ENCODE assay signal across 17 cellular contexts in genomic region chr12:90010089-90010488, GRCh38.
A peak's percentile ranks its signal among the peaks of the same experiment; 100 is the strongest.
DNase-seq lines count a peak whose midpoint lies in the region; ATAC-seq, FAIRE-seq and TF ChIP-seq lines count a peak whose summit lies in the region.
"Had no signal": no experiment of that assay in that cellular context is flagged by ENCODE, and none has a peak within 500 bp of the region (broad histone marks: within the 10 kb centered on the region; RNA-seq: fewer than 3 reads in every experiment).

No MANE protein-coding gene starts in this region.

- no peak overlapping the region for H3K18ac ChIP-seq in IMR-90 (ENCODE audit: low read depth, low read length)
- no peak overlapping the region for H3K18ac ChIP-seq in mesendoderm (ENCODE audit: low read length)

- no peak overlapping the region for H4K91ac ChIP-seq in IMR-90 (ENCODE audit: insufficient read depth, low read depth, low read length)

- H3K4me2 ChIP-seq in DND-41 (ENCODE audit: insufficient read depth, low read length) (no peak overlapping the region), IMR-90 (ENCODE audit: low read depth, low read length) (no peak overlapping the region), mesendoderm (ENCODE audit: low read length) (no peak overlapping the region)

- H3K79me2 ChIP-seq in DND-41 (ENCODE audit: insufficient read depth, low read length), result no peaks in the 10 kb centered on the region
- H3K79me2 ChIP-seq in mesendoderm (ENCODE audit: control insufficient read depth, insufficient read depth, low read length), result no peaks in the 10 kb centered on the region

- no peak overlapping the region for H3K56ac ChIP-seq in IMR-90 (ENCODE audit: extremely low read depth, insufficient read depth, low read length)
- H3K56ac ChIP-seq in mesendoderm (ENCODE audit: low read length), result no peak overlapping the region

- intact Hi-C loops in IMR-90 (cut with micrococcal nuclease) (loop anchor here (1.0 kb wide), 1 partner anchor 472 kb away; no protein-coding TSS in a partner anchor), prostate gland (cut with DNase I) (no loop called here)

- H3K9ac ChIP-seq in DND-41 (ENCODE audit: low read depth, low read length) (no peak overlapping the region), IMR-90 (ENCODE audit: low read depth, low read length) (no peak overlapping the region), mesendoderm (ENCODE audit: low read length) (no peak overlapping the region)

- H2BK20ac ChIP-seq in IMR-90 (ENCODE audit: low read depth, low read length), result no peak overlapping the region

- no peak overlapping the region for H3K4ac ChIP-seq in IMR-90 (ENCODE audit: low read depth, low read length)
- no peak overlapping the region for H3K4ac ChIP-seq in mesendoderm (ENCODE audit: low read depth, low read length)

- H3K4me3 ChIP-seq in DND-41 (ENCODE audit: low read depth in 1 of 2, low read length in 2 of 2), result no peak overlapping the region
- H3K4me3 ChIP-seq in IMR-90 (ENCODE audit: insufficient read depth, low read depth, low read length), result no peak overlapping the region
- H3K4me3 ChIP-seq in brain microvascular endothelial cell (ENCODE audit: low read depth, low read length), result no peak overlapping the region
- no peak overlapping the region for H3K4me3 ChIP-seq in mesendoderm (ENCODE audit: low read length)
- no peak overlapping the region for H3K4me3 ChIP-seq in prostate gland
- H3K4me3 ChIP-seq: right lobe of liver, SJCRH30, upper lobe of right lung had no signal

- peak; percentile 52 for TF ChIP-seq RAD21 in IMR-90 (IDR thresholded peaks at IDR 0.05; ENCODE audit: low read length)

- H2AK9ac ChIP-seq in IMR-90 (replicated peaks; ENCODE audit: low read depth, low read length, poor library complexity), result no peak overlapping the region

- H4K8ac ChIP-seq in IMR-90 (ENCODE audit: low read depth in 2 of 2, low read length in 2 of 2) (no peak overlapping the region), mesendoderm (ENCODE audit: low read depth, low read length) (no peak overlapping the region)

- H3K9me1 ChIP-seq in IMR-90 (ENCODE audit: insufficient read depth, low read length), result no peaks in the 10 kb centered on the region

- H3K4me1 ChIP-seq in DND-41 (ENCODE audit: insufficient read depth, low read length), result no peaks in the 10 kb centered on the region
- no peaks in the 10 kb centered on the region for H3K4me1 ChIP-seq in IMR-90 (ENCODE audit: control insufficient read depth, insufficient read depth, low read length)
- H3K4me1 ChIP-seq in mesendoderm (ENCODE audit: control insufficient read depth, low read depth, low read length), result no peaks in the 10 kb centered on the region
- H3K4me1 ChIP-seq in prostate gland (replicated peaks), result no peaks in the 10 kb centered on the region
- H3K4me1 ChIP-seq: right lobe of liver, SJCRH30, upper lobe of right lung had no signal

- H3K9me3 ChIP-seq in DND-41 (ENCODE audit: insufficient read depth, low read length, severe bottlenecking) (no peaks in the 10 kb centered on the region), IMR-90 (ENCODE audit: control insufficient read depth, insufficient read depth, low read length) (no peaks in the 10 kb centered on the region), prostate gland (no peaks in the 10 kb centered on the region)
- H3K9me3 ChIP-seq: right lobe of liver, SJCRH30, upper lobe of right lung had no signal

- H3K14ac ChIP-seq in IMR-90 (replicated peaks; ENCODE audit: low read depth, low read length), result no peak overlapping the region

- in situ Hi-C loops in IMR-90 (cut with MboI; ENCODE audit: low sequenced_read_pairs), result no loop called here
- in situ Hi-C loops in brain microvascular endothelial cell (cut with HindIII; ENCODE audit: low pct_ligation_motif_present, low sequenced_read_pairs), result no loop called here

- no peaks in the 10 kb centered on the region for H3K36me3 ChIP-seq in DND-41 (ENCODE audit: insufficient read depth, low read length)
- no peaks in the 10 kb centered on the region for H3K36me3 ChIP-seq in IMR-90 (ENCODE audit: control insufficient read depth, insufficient read depth, low read length)
- no peaks in the 10 kb centered on the region for H3K36me3 ChIP-seq in brain microvascular endothelial cell (replicated peaks)
- no peaks in the 10 kb centered on the region for H3K36me3 ChIP-seq in mesendoderm (ENCODE audit: control insufficient read depth, insufficient read depth, low read length)
- no peaks in the 10 kb centered on the region for H3K36me3 ChIP-seq in prostate gland
- H3K36me3 ChIP-seq: right lobe of liver, SJCRH30, upper lobe of right lung had no signal

- H2BK5ac ChIP-seq in IMR-90 (ENCODE audit: low read depth, low read length, poor library complexity, severe bottlenecking) (no peak overlapping the region), mesendoderm (ENCODE audit: low read length) (no peak overlapping the region)

- no peak for FAIRE-seq in D721Med (lab: Jason Lieb, UNC)

- H4K20me1 ChIP-seq in DND-41 (ENCODE audit: insufficient read depth, low read length) (no peaks in the 10 kb centered on the region), IMR-90 (ENCODE audit: insufficient read depth, low read length) (no peaks in the 10 kb centered on the region)

- DNase-seq in DND-41 (no peak), IMR-90 (peak; percentile 31), brain microvascular endothelial cell (peak; percentile 33), mesendoderm (peak; percentile 42), D721Med (ENCODE audit: insufficient read length, low spot score) (no peak), prostate gland (ENCODE audit: low spot score) (no peak), DMS153 treated with DMSO at 0.1 percent for 48 hours (lab: John Stamatoyannopoulos, UW; ENCODE audit: unreplicated experiment) (no peak)
- DNase-seq: activated naive CD4-positive, alpha-beta T cell treated with anti-CD3 and anti-CD28 coated beads, Interleukin-2, amount 50 U/mL, for 16 hours; C1 segment of cervical spinal cord; left cardiac atrium; naive thymus-derived CD4-positive, alpha-beta T cell; NCI-H2081 treated with DMSO at 0.1 percent for 48 hours; right lobe of liver; SJCRH30; stimulated activated naive B cell treated with anti-CD40 and anti-IgM and Interleukin-4, amounts not matched to agents 10 μg/mL and 1 μg/mL and 100 μg/mL, for 72 hours; upper lobe of right lung had no signal

- BruUV-seq in IMR-90 (replicated peaks; lab: Mats Ljungman, UMichigan), result no TSS peak

- H2AFZ ChIP-seq in DND-41 (ENCODE audit: low read depth, low read length) (no peak overlapping the region), IMR-90 (replicated peaks; ENCODE audit: low read length, poor library complexity) (no peak overlapping the region)

- no CpG with 5 or more reads among the region's 3 CpGs for WGBS in IMR-90 (ENCODE audit: extremely low coverage in 2 of 2, insufficient read length in 1 of 2), 2 experiments
- WGBS in mesendoderm (ENCODE audit: extremely low coverage, insufficient coverage, low lambda C conversion rate), result no CpG with 5 or more reads among the region's 3 CpGs
- 91% methylated on average over 3 of the region's 3 CpGs for WGBS in prostate gland

- H3K27me3 ChIP-seq in DND-41 (ENCODE audit: insufficient read depth, low read length, poor library complexity) (no peaks in the 10 kb centered on the region), IMR-90 (ENCODE audit: control insufficient read depth, insufficient read depth, low read length) (no peaks in the 10 kb centered on the region), brain microvascular endothelial cell (replicated peaks) (no peaks in the 10 kb centered on the region), mesendoderm (ENCODE audit: insufficient read depth, low read length, poor library complexity) (no peaks in the 10 kb centered on the region), prostate gland (replicated peaks; ENCODE audit: insufficient read depth) (no peaks in the 10 kb centered on the region)
- H3K27me3 ChIP-seq: right lobe of liver, SJCRH30, upper lobe of right lung had no signal

- H2BK15ac ChIP-seq in IMR-90 (ENCODE audit: low read depth, low read length) (no peak overlapping the region), mesendoderm (replicated peaks; ENCODE audit: low read depth) (no peak overlapping the region)

- dilution Hi-C loops in IMR-90 (cut with HindIII; ENCODE audit: low sequenced_read_pairs, unreplicated experiment), result no loop called here

- CTCF ChIA-PET in IMR-90 (lab: Yijun Ruan, JAX), result interaction anchor here (0.5 to 1.2 kb wide), 6 partner anchors 9 to 886 kb away, joined by 3 to 5 read pairs (median 4); no protein-coding TSS in a partner anchor

- no peaks in the 10 kb centered on the region for H3K79me1 ChIP-seq in IMR-90 (ENCODE audit: low read depth in 1 of 2, low read length in 2 of 2)
- no peaks in the 10 kb centered on the region for H3K79me1 ChIP-seq in mesendoderm (ENCODE audit: low read length)

- H3K23ac ChIP-seq in IMR-90 (ENCODE audit: low read depth, low read length) (no peak overlapping the region), mesendoderm (ENCODE audit: low read length) (no peak overlapping the region)

- TF ChIP-seq CTCF in DND-41 (IDR thresholded peaks at IDR 0.05; ENCODE audit: borderline replicate concordance, extremely low read depth, low read length, poor library complexity, severe bottlenecking) (peak; percentile 18), IMR-90 (conservative IDR thresholded peaks at IDR 0.05; ENCODE audit: low read depth, low read length) (peak; percentile 35), brain microvascular endothelial cell (IDR thresholded peaks at IDR 0.05; ENCODE audit: low read depth, low read length, missing control alignments) (peak; percentile 65), D721Med (IDR thresholded peaks at IDR 0.05; ENCODE audit: insufficient read depth, missing control alignments) (no peak), prostate gland (IDR thresholded peaks at IDR 0.05) (no peak)

- TF ChIP-seq POLR2A in IMR-90 (IDR thresholded peaks at IDR 0.05; ENCODE audit: low read depth, low read length), result no peak
- no peak for TF ChIP-seq POLR2A in prostate gland (IDR thresholded peaks at IDR 0.05)

- ATAC-seq in DND-41 (ENCODE audit: insufficient read depth, low read depth) (peak; percentile 35; the same call in 1 of the 3 replicates), IMR-90 (ENCODE audit: low read depth) (no peak), GM21786 (IDR thresholded peaks at IDR 0.05; ENCODE audit: unreplicated experiment) (no peak)
- ATAC-seq: left cardiac atrium; naive thymus-derived CD4-positive, alpha-beta T cell; right lobe of liver; stimulated activated naive B cell treated with anti-CD40 and anti-IgM and Interleukin-4, amounts not matched to agents 10 μg/mL and 1 μg/mL and 100 μg/mL, for 72 hours; upper lobe of right lung had no signal

- no peak overlapping the region for H4K5ac ChIP-seq in IMR-90 (ENCODE audit: low read depth, low read length)
- H4K5ac ChIP-seq in mesendoderm (ENCODE audit: low read length), result no peak overlapping the region

- H2BK120ac ChIP-seq in IMR-90 (ENCODE audit: low read depth, low read length) (no peak overlapping the region), mesendoderm (ENCODE audit: low read depth, low read length) (no peak overlapping the region)

- H2AK5ac ChIP-seq in IMR-90 (ENCODE audit: low read depth, low read length) (no peak overlapping the region), mesendoderm (ENCODE audit: low read length) (no peak overlapping the region)

- H3K27ac ChIP-seq in DND-41 (ENCODE audit: low read length) (no peak overlapping the region), IMR-90 (ENCODE audit: insufficient read depth, low read length) (no peak overlapping the region), brain microvascular endothelial cell (no peak overlapping the region), mesendoderm (ENCODE audit: low read depth, low read length) (no peak overlapping the region), prostate gland (no peak overlapping the region)
- H3K27ac ChIP-seq: right lobe of liver, SJCRH30, upper lobe of right lung had no signal

- POLR2A ChIA-PET in IMR-90 (lab: Charles Lee; ENCODE audit: unreplicated experiment), result no interaction called here

Comparison
In these comparisons a context has a peak if more than half of its experiments do, and no peak if none do; other contexts are left out.
1. DNase-seq: peak in IMR-90 (single experiment), brain microvascular endothelial cell (single experiment) and mesendoderm (single experiment); none in DND-41 (single experiment), D721Med (single experiment), prostate gland (single experiment) and DMS153 treated with DMSO at 0.1 percent for 48 hours (single experiment).
2. CTCF ChIP-seq: peak in DND-41 (single experiment), IMR-90 (single experiment) and brain microvascular endothelial cell (single experiment); none in D721Med (single experiment) and prostate gland (0 of 4).